Comparison of ENCODE assay signal across 9 cellular contexts in genomic region chr11:17864478-17864941, GRCh38.
A peak's percentile ranks its signal among the peaks of the same experiment; 100 is the strongest.
DNase-seq lines count a peak whose midpoint lies in the region; ATAC-seq and TF ChIP-seq lines count a peak whose summit lies in the region.
"Had no signal": no experiment of that assay in that cellular context is flagged by ENCODE, and none has a peak within 500 bp of the region (broad histone marks: within the 10 kb centered on the region; RNA-seq: fewer than 3 reads in every experiment).

No MANE protein-coding gene starts in this region.

- intact Hi-C loops in activated CD4-positive, alpha-beta T cell treated with anti-CD3 and anti-CD28 coated beads for 36 hours (cut with DNase I, micrococcal nuclease) = no loop called here
- intact Hi-C loops in prostate gland (cut with DNase I) = no loop called here

- no peaks in the 10 kb centered on the region for H3K9me3 Mint-ChIP-seq in activated CD4-positive, alpha-beta T cell treated with anti-CD3 and anti-CD28 coated beads for 36 hours (ENCODE audit: low read depth)
- peaks cover 7 to 10% of the 10 kb centered on the region in 2 donors for H3K9me3 Mint-ChIP-seq in stimulated activated naive CD8-positive, alpha-beta T cell treated with anti-CD3 and anti-CD28 coated beads, Interleukin-15, amount 100 ng/mL, for 72 hours

- peak; percentile 30 for DNase-seq in activated CD4-positive, alpha-beta T cell treated with anti-CD3 and anti-CD28 coated beads for 36 hours
- DNase-seq in activated CD4-positive, alpha-beta T cell treated with anti-CD3 and anti-CD28 coated beads, Interleukin-2, amount 50 U/mL, for 1 hour = no peak
- peak; percentile 11 for DNase-seq in choroid plexus epithelial cell (ENCODE audit: low read depth)
- DNase-seq in prostate gland (ENCODE audit: low spot score) = no peak
- no peak for DNase-seq in NCI-H187 (lab: John Stamatoyannopoulos, UW)
- DNase-seq in stimulated activated naive CD8-positive, alpha-beta T cell treated with anti-CD3 and anti-CD28 coated beads, Interleukin-15, amount 100 ng/mL, for 72 hours = no peak
- no peak for DNase-seq in NCI-H446 treated with DMSO at 0.1 percent for 48 hours (lab: John Stamatoyannopoulos, UW)

- H2AFZ ChIP-seq in KMS-11 (ENCODE audit: low read depth) = no peak overlapping the region

- peaks cover 18% of the 10 kb centered on the region for H3K36me3 Mint-ChIP-seq in activated CD4-positive, alpha-beta T cell treated with anti-CD3 and anti-CD28 coated beads for 36 hours (ENCODE audit: low read depth)

- H3K79me2 ChIP-seq in KMS-11 (ENCODE audit: insufficient read depth, low read depth) = no peaks in the 10 kb centered on the region

- no peak overlapping the region for H3K27ac Mint-ChIP-seq in activated CD4-positive, alpha-beta T cell treated with anti-CD3 and anti-CD28 coated beads for 36 hours
- no peak overlapping the region for H3K27ac Mint-ChIP-seq in stimulated activated naive CD8-positive, alpha-beta T cell treated with anti-CD3 and anti-CD28 coated beads, Interleukin-15, amount 100 ng/mL, for 72 hours

- no peaks in the 10 kb centered on the region for H3K4me1 Mint-ChIP-seq in activated CD4-positive, alpha-beta T cell treated with anti-CD3 and anti-CD28 coated beads for 36 hours
- H3K4me1 Mint-ChIP-seq in stimulated activated naive CD8-positive, alpha-beta T cell treated with anti-CD3 and anti-CD28 coated beads, Interleukin-15, amount 100 ng/mL, for 72 hours = no peaks in the 10 kb centered on the region

- H3K27ac ChIP-seq in KMS-11 (no peak overlapping the region), prostate gland (no peak overlapping the region)
- H3K27ac ChIP-seq: BLaER1 treated with 17β-estradiol and CSF1 and Interleukin-3, amounts not matched to agents 10 nM and 100 nM had no signal

- WGBS in prostate gland = 26% methylated on average over 3 of the region's 3 CpGs

- H3K27me3 Mint-ChIP-seq in activated CD4-positive, alpha-beta T cell treated with anti-CD3 and anti-CD28 coated beads for 36 hours = no peaks in the 10 kb centered on the region
- H3K27me3 Mint-ChIP-seq in stimulated activated naive CD8-positive, alpha-beta T cell treated with anti-CD3 and anti-CD28 coated beads, Interleukin-15, amount 100 ng/mL, for 72 hours = no peaks in the 10 kb centered on the region

- POLR2A ChIA-PET in activated CD4-positive, alpha-beta T cell treated with anti-CD3 and anti-CD28 coated beads for 36 hours (lab: Charles Lee) = no interaction called here

- no peak for TF ChIP-seq POLR2A in prostate gland (IDR thresholded peaks at IDR 0.05)

- TF ChIP-seq CTCF in KMS-11 (conservative IDR thresholded peaks at IDR 0.05; ENCODE audit: low read depth, low read length) (peak; percentile 77), choroid plexus epithelial cell (conservative IDR thresholded peaks at IDR 0.05; ENCODE audit: low read depth, low read length) (peak; percentile 71), prostate gland (IDR thresholded peaks at IDR 0.05) (peak in 3 of 4 experiments; percentile 7 to 28 (median 19))

- H3K4me3 Mint-ChIP-seq in activated CD4-positive, alpha-beta T cell treated with anti-CD3 and anti-CD28 coated beads for 36 hours = no peak overlapping the region
- no peak overlapping the region for H3K4me3 Mint-ChIP-seq in stimulated activated naive CD8-positive, alpha-beta T cell treated with anti-CD3 and anti-CD28 coated beads, Interleukin-15, amount 100 ng/mL, for 72 hours

- no peak for ATAC-seq in activated CD4-positive, alpha-beta T cell treated with anti-CD3 and anti-CD28 coated beads for 36 hours
- ATAC-seq in stimulated activated naive CD8-positive, alpha-beta T cell treated with anti-CD3 and anti-CD28 coated beads, Interleukin-15, amount 100 ng/mL, for 72 hours = no peak

- H3K4me3 ChIP-seq in KMS-11 (IDR thresholded peaks at IDR 0.05; ENCODE audit: insufficient read depth, low read depth, low read length) (no peak overlapping the region), choroid plexus epithelial cell (ENCODE audit: low read depth, low read length) (no peak overlapping the region), prostate gland (no peak overlapping the region)
- H3K4me3 ChIP-seq: BLaER1 treated with 17β-estradiol and CSF1 and Interleukin-3, amounts not matched to agents 10 nM and 100 nM had no signal

- H3K9me3 ChIP-seq in prostate gland = no peaks in the 10 kb centered on the region

- H3K4me2 ChIP-seq in KMS-11 = no peak overlapping the region
- H3K4me2 ChIP-seq: BLaER1 treated with 17β-estradiol and CSF1 and Interleukin-3, amounts not matched to agents 10 nM and 100 nM had no signal

- H3K4me1 ChIP-seq in KMS-11 (ENCODE audit: low read depth, poor library complexity, severe bottlenecking) (no peaks in the 10 kb centered on the region), prostate gland (replicated peaks) (no peaks in the 10 kb centered on the region)

- CTCF ChIA-PET in activated CD4-positive, alpha-beta T cell treated with anti-CD3 and anti-CD28 coated beads for 36 hours (lab: Charles Lee) = interaction anchor here (1.1 to 2.2 kb wide), 4 partner anchors 10 to 134 kb away, joined by 4 to 8 read pairs (median 4); no protein-coding TSS in a partner anchor

- no peak overlapping the region for H3K9ac ChIP-seq in KMS-11
- H3K9ac ChIP-seq: BLaER1 treated with 17β-estradiol and CSF1 and Interleukin-3, amounts not matched to agents 10 nM and 100 nM had no signal

- H3K27me3 ChIP-seq in KMS-11 (ENCODE audit: insufficient read depth, low read depth) (no peaks in the 10 kb centered on the region), prostate gland (replicated peaks; ENCODE audit: insufficient read depth) (no peaks in the 10 kb centered on the region)
- H3K27me3 ChIP-seq: BLaER1 treated with 17β-estradiol and CSF1 and Interleukin-3, amounts not matched to agents 10 nM and 100 nM had no signal

- H3K36me3 ChIP-seq in KMS-11 (ENCODE audit: insufficient read depth) = no peaks in the 10 kb centered on the region
- H3K36me3 ChIP-seq in prostate gland = no peaks in the 10 kb centered on the region

- no peaks in the 10 kb centered on the region for H4K20me1 ChIP-seq in KMS-11 (ENCODE audit: insufficient read depth)
- H4K20me1 ChIP-seq: BLaER1 treated with 17β-estradiol and CSF1 and Interleukin-3, amounts not matched to agents 10 nM and 100 nM had no signal

Comparison
In these comparisons a context has a peak if more than half of its experiments do, and no peak if none do; other contexts are left out.
1. DNase-seq: peak in activated CD4-positive, alpha-beta T cell treated with anti-CD3 and anti-CD28 coated beads for 36 hours (single experiment) and choroid plexus epithelial cell (single experiment); none in activated CD4-positive, alpha-beta T cell treated with anti-CD3 and anti-CD28 coated beads, Interleukin-2, amount 50 U/mL, for 1 hour (single experiment), prostate gland (single experiment), NCI-H187 (0 of 2), stimulated activated naive CD8-positive, alpha-beta T cell treated with anti-CD3 and anti-CD28 coated beads, Interleukin-15, amount 100 ng/mL, for 72 hours (0 of 2) and NCI-H446 treated with DMSO at 0.1 percent for 48 hours (single experiment).
2. CTCF ChIP-seq: peak in every context shown above with its lines; median percentile 77 in KMS-11; 71 in choroid plexus epithelial cell; 19 in prostate gland.